Comparison of ENCODE assay signal across 14 cellular contexts in the genomic region with DNA sequence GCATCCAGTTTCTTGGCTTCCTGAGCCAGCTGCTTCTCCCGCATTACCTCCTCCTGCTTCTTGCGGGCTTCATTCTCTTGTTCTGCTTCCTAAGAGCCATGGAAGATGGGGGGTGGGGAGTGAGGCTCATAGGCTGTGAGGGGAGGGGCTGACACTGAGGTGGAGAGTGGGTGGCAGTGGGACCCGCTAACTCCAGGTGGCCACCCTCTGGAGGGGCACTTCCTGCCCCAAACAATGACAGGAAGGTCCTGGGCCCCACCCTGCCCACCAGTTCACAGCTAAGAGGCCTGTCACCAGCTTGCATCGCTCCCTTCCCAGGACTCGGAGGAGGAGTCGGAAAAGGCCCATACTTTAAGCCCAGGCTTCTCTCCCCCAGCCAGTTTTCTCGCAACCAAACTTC. TPM values are rescaled to one million over a fixed set of nuclear protein-coding genes. Genes with fewer than 3 reads are reported as not detected.
DNase-seq lines count a peak whose midpoint lies in the region; ATAC-seq and TF ChIP-seq lines count a peak whose summit lies in the region.
"Had no signal": no experiment of that assay in that cellular context is flagged by ENCODE, and none has a peak within 500 bp of the region (broad histone marks: within the 10 kb centered on the region; RNA-seq: fewer than 3 reads in every experiment).

No MANE protein-coding gene starts in this region.

- no peaks in the 10 kb centered on the region for H3K27me3 ChIP-seq in naive thymus-derived CD4-positive, alpha-beta T cell (ENCODE audit: control insufficient read depth in 2 of 2, insufficient read depth in 2 of 2, low read length in 2 of 2)
- no peaks in the 10 kb centered on the region for H3K27me3 ChIP-seq in upper lobe of right lung

- H3K36me3 ChIP-seq in naive thymus-derived CD4-positive, alpha-beta T cell (ENCODE audit: control insufficient read depth in 2 of 3, insufficient read depth in 3 of 3, low read length in 3 of 3): peaks cover 0 to 93% (median 0%) of the 10 kb centered on the region in 3 experiments
- H3K36me3 ChIP-seq in upper lobe of right lung: peaks cover 77% of the 10 kb centered on the region

- H3K4me3 Mint-ChIP-seq in naive thymus-derived CD4-positive, alpha-beta T cell: no peak overlapping the region

- H3K4me3 ChIP-seq in coronary artery: no peak overlapping the region
- H3K4me3 ChIP-seq in naive thymus-derived CD4-positive, alpha-beta T cell (ENCODE audit: low read length): no peak overlapping the region
- H3K4me3 ChIP-seq in upper lobe of right lung: no peak overlapping the region

- ATAC-seq in left cardiac atrium (peak; percentile 19 to 30), Right ventricle myocardium superior (ENCODE audit: poor library complexity) (no peak), upper lobe of right lung (peak; percentile 38), HG03139 (IDR thresholded peaks at IDR 0.05; ENCODE audit: unreplicated experiment) (no peak)
- no peak for ATAC-seq in naive thymus-derived CD4-positive, alpha-beta T cell

- intact Hi-C loops in left cardiac atrium (cut with DNase I) (no loop called here), Right ventricle myocardium superior (cut with DNase I) (no loop called here), upper lobe of right lung (cut with DNase I) (no loop called here)
- intact Hi-C loops in naive thymus-derived CD4-positive, alpha-beta T cell (cut with micrococcal nuclease): no loop called here

- peaks cover 7 to 10% of the 10 kb centered on the region in 2 donors for H3K4me1 ChIP-seq in naive thymus-derived CD4-positive, alpha-beta T cell (ENCODE audit: control insufficient read depth in 2 of 2, insufficient read depth in 2 of 2, low read length in 2 of 2)
- H3K4me1 ChIP-seq in upper lobe of right lung: peaks cover 34% of the 10 kb centered on the region

- TF ChIP-seq CTCF in coronary artery (IDR thresholded peaks at IDR 0.05) (no peak), upper lobe of right lung (IDR thresholded peaks at IDR 0.05) (no peak)

- DNase-seq in left cardiac atrium (peak; percentile 56), Right ventricle myocardium superior (no peak), coronary artery (ENCODE audit: low spot score) (no peak), upper lobe of right lung (no peak), NK-92 (lab: John Stamatoyannopoulos, UW; ENCODE audit: unreplicated experiment) (no peak), NCI-H1105 (lab: John Stamatoyannopoulos, UW) (no peak)
- DNase-seq in naive thymus-derived CD4-positive, alpha-beta T cell: no peak
- DNase-seq: amniotic stem cell; DMS79; effector CD8-positive, alpha-beta T cell; IMR-90; stimulated activated CD4-positive, alpha-beta T cell treated with anti-CD3 and anti-CD28 coated beads, Interleukin-15, amount 100 ng/mL, for 24 hours; WERI-Rb-1 had no signal

- H3K36me3 Mint-ChIP-seq in naive thymus-derived CD4-positive, alpha-beta T cell: peaks cover 8 to 36% (median 18%) of the 10 kb centered on the region in 5 donors

- peaks cover 25 to 56% (median 45%) of the 10 kb centered on the region in 7 donors for H3K4me1 Mint-ChIP-seq in naive thymus-derived CD4-positive, alpha-beta T cell

- H3K27ac Mint-ChIP-seq in naive thymus-derived CD4-positive, alpha-beta T cell: peak overlapping the region in 8 of 9 donors; percentile 50 to 96 (median 78)

- POLR2A ChIA-PET in naive thymus-derived CD4-positive, alpha-beta T cell (lab: Charles Lee): interaction anchor here (1.1 to 2.5 kb wide), 8 partner anchors 9 to 59 kb away, joined by 3 to 21 read pairs (median 6); partner anchors contain the start of gene FMNL3

- H3K27ac ChIP-seq in coronary artery (peak overlapping the region; percentile 58 to 75), upper lobe of right lung (peak overlapping the region; percentile 69)
- no peak overlapping the region for H3K27ac ChIP-seq in naive thymus-derived CD4-positive, alpha-beta T cell (ENCODE audit: low read depth, low read length)
- H3K27ac ChIP-seq: WERI-Rb-1 had no signal

- no peaks in the 10 kb centered on the region for H3K9me3 ChIP-seq in naive thymus-derived CD4-positive, alpha-beta T cell (ENCODE audit: control insufficient read depth in 2 of 3, low read length in 3 of 3)
- no peaks in the 10 kb centered on the region for H3K9me3 ChIP-seq in upper lobe of right lung

- H3K27me3 Mint-ChIP-seq in naive thymus-derived CD4-positive, alpha-beta T cell: no peaks in the 10 kb centered on the region

- H3K9me3 Mint-ChIP-seq in naive thymus-derived CD4-positive, alpha-beta T cell: no peaks in the 10 kb centered on the region

- CTCF ChIA-PET in naive thymus-derived CD4-positive, alpha-beta T cell (lab: Charles Lee): interaction anchor here (1.1 to 10.5 kb wide), 6 partner anchors 9 to 75 kb away, joined by 5 to 229 read pairs (median 9); partner anchors contain the start of gene FMNL3

RNA-seq across cellular contexts. Expression of gene PRPF40B, which starts 23.9 kb away (rescaled TPM):
- total RNA-seq in left cardiac atrium (10 to 100 TPM; 14.3 to 21.1 TPM), Right ventricle myocardium superior (19.1 TPM), upper lobe of right lung (19.9 TPM)
- 10 to 100 TPM in 4 of 5 experiments, 1 to 10 TPM in 1; 7.8 to 24.1 (median 12.1) TPM for total RNA-seq in naive thymus-derived CD4-positive, alpha-beta T cell
- 1 to 10 TPM; 2.0 to 4.2 TPM for polyA plus RNA-seq in naive thymus-derived CD4-positive, alpha-beta T cell

RNA-seq across cellular contexts. Expression of gene FAM186B, which starts 41.8 kb away (rescaled TPM):
- total RNA-seq in left cardiac atrium (under 1 TPM; 0.29 to 0.31 TPM), Right ventricle myocardium superior (0.46 TPM), upper lobe of right lung (0.75 TPM)
- total RNA-seq in naive thymus-derived CD4-positive, alpha-beta T cell: 1 to 10 TPM in 1 of 5 experiments, under 1 TPM in 4; 0.24 to 1.1 (median 0.51) TPM
- under 1 TPM; 0.13 to 0.26 TPM for polyA plus RNA-seq in naive thymus-derived CD4-positive, alpha-beta T cell

RNA-seq across cellular contexts. Expression of gene FMNL3, which starts 59.9 kb away (rescaled TPM):
- total RNA-seq in left cardiac atrium (10 to 100 TPM; 12.2 to 21.2 TPM), Right ventricle myocardium superior (9.4 TPM), upper lobe of right lung (40.3 TPM)
- 10 to 100 TPM; 33.3 to 40.4 (median 39.7) TPM for total RNA-seq in naive thymus-derived CD4-positive, alpha-beta T cell
- polyA plus RNA-seq in naive thymus-derived CD4-positive, alpha-beta T cell: 10 to 100 TPM; 10.4 to 12.0 TPM

Comparison
In these comparisons a context has a peak if more than half of its experiments do, and no peak if none do; other contexts are left out.
1. ATAC-seq: peak in left cardiac atrium (2 of 2) and upper lobe of right lung (single experiment); none in Right ventricle myocardium superior (single experiment), naive thymus-derived CD4-positive, alpha-beta T cell (single experiment) and HG03139 (single experiment).